20 cellular contexts compared by ENCODE assay signal in genomic region chr2:220445429-220446105, GRCh38.
DNase-seq lines count a peak whose midpoint lies in the region; TF ChIP-seq lines count a peak whose summit lies in the region.
"Had no signal": no experiment of that assay in that cellular context is flagged by ENCODE, and none has a peak within 500 bp of the region (broad histone marks: within the 10 kb centered on the region; RNA-seq: fewer than 3 reads in every experiment).

No MANE protein-coding gene starts in this region.

- no peak overlapping the region for H2AFZ ChIP-seq in osteoblast (ENCODE audit: low read length)
- H2AFZ ChIP-seq: parathyroid adenoma had no signal

- H3K27ac ChIP-seq in osteoblast (ENCODE audit: low read depth, low read length) (no peak overlapping the region), dorsolateral prefrontal cortex (no peak overlapping the region)
- H3K27ac ChIP-seq: parathyroid adenoma, Peyer's patch, right lobe of liver, upper lobe of right lung had no signal

- H3K36me3 ChIP-seq in osteoblast (ENCODE audit: insufficient read depth, low read length) = no peaks in the 10 kb centered on the region
- H3K36me3 ChIP-seq: Peyer's patch, right lobe of liver, upper lobe of right lung had no signal

- H3K4me2 ChIP-seq in osteoblast (ENCODE audit: insufficient read depth, low read length) = no peak overlapping the region

- H3K4me3 ChIP-seq in fibroblast of mammary gland (ENCODE audit: control insufficient read depth, low read depth, low read length) = no peak overlapping the region
- no peak overlapping the region for H3K4me3 ChIP-seq in osteoblast (ENCODE audit: insufficient read depth, low read length)
- H3K4me3 ChIP-seq in dorsolateral prefrontal cortex = no peak overlapping the region
- H3K4me3 ChIP-seq: Peyer's patch, right lobe of liver, upper lobe of right lung had no signal

- no peaks in the 10 kb centered on the region for H4K20me1 ChIP-seq in osteoblast (ENCODE audit: insufficient read depth, low read length)

- no peaks in the 10 kb centered on the region for H3K4me1 ChIP-seq in osteoblast (ENCODE audit: insufficient read depth, low read length)
- H3K4me1 ChIP-seq: parathyroid adenoma, Peyer's patch, upper lobe of right lung had no signal

- H3K27me3 ChIP-seq in osteoblast (ENCODE audit: insufficient read depth, low read length) = no peaks in the 10 kb centered on the region
- no peaks in the 10 kb centered on the region for H3K27me3 ChIP-seq in dorsolateral prefrontal cortex
- H3K27me3 ChIP-seq: Peyer's patch, right lobe of liver, upper lobe of right lung had no signal

- H3K9me3 ChIP-seq in osteoblast (ENCODE audit: low read depth, low read length) = no peaks in the 10 kb centered on the region
- H3K9me3 ChIP-seq: Peyer's patch, right lobe of liver, upper lobe of right lung had no signal

- intact Hi-C loops in dorsolateral prefrontal cortex (cut with DNase I) = no loop called here

- H3K79me2 ChIP-seq in osteoblast (ENCODE audit: insufficient read depth, low read length) = no peaks in the 10 kb centered on the region
- H3K79me2 ChIP-seq: parathyroid adenoma had no signal

- TF ChIP-seq CTCF in fibroblast of mammary gland (conservative IDR thresholded peaks at IDR 0.05; ENCODE audit: control insufficient read depth, insufficient read depth, low read depth, low read length) = no peak
- TF ChIP-seq CTCF in osteoblast (IDR thresholded peaks at IDR 0.05; ENCODE audit: extremely low read depth, low read depth, low read length) = no peak
- TF ChIP-seq CTCF in dorsolateral prefrontal cortex (IDR thresholded peaks at IDR 0.05 in 54 of 56, conservative IDR thresholded peaks at IDR 0.05 in 2 of 56; ENCODE audit: low read depth in 1 of 56, partially characterized antibody in 56 of 56) = no peak

- peak; percentile 31 for DNase-seq in AG20443 (ENCODE audit: low spot score)
- peak; percentile 61 for DNase-seq in LHCN-M2 (ENCODE audit: low read depth)
- peak; percentile 16 for DNase-seq in fibroblast of mammary gland (ENCODE audit: low read depth)
- peak; percentile 4 for DNase-seq in osteoblast (ENCODE audit: insufficient read length, low spot score, missing footprints)
- DNase-seq in SIG-M5 treated with dmso at 0.1 percent for 504 hours (lab: John Stamatoyannopoulos, UW; ENCODE audit: unreplicated experiment) = no peak
- no peak for DNase-seq in NCI-H69 (lab: John Stamatoyannopoulos, UW)
- DNase-seq in LoVo (ENCODE audit: low spot score) = no peak
- DNase-seq in dorsolateral prefrontal cortex = no peak
- DNase-seq: activated CD4-positive, alpha-beta T cell treated with anti-CD3 and anti-CD28 coated beads for 36 hours; activated naive CD4-positive, alpha-beta T cell treated with anti-CD3 and anti-CD28 coated beads, Interleukin-2, amount 10 ng/mL, durations not matched to agents 7 days and 5 days; effector memory CD4-positive, alpha-beta T cell; left cardiac atrium; NCI-H1048; NCI-H187; Peyer's patch; right lobe of liver; stimulated activated CD4-positive, alpha-beta T cell treated with anti-CD3 and anti-CD28 coated beads, Interleukin-15, amount 100 ng/mL, for 24 hours; T-helper 17 cell; upper lobe of right lung had no signal

Comparison
In these comparisons a context has a peak if more than half of its experiments do, and no peak if none do; other contexts are left out.
1. DNase-seq: peak in AG20443 (single experiment), LHCN-M2 (single experiment), fibroblast of mammary gland (single experiment) and osteoblast (single experiment); none in SIG-M5 treated with dmso at 0.1 percent for 504 hours (single experiment), NCI-H69 (single experiment), LoVo (single experiment) and dorsolateral prefrontal cortex (0 of 10).